In genomic region chr5:87210743-87211142, GRCh38 we compare ENCODE assay signal across 22 cellular contexts. TPM values are rescaled to one million over a fixed set of nuclear protein-coding genes. Genes with fewer than 3 reads are reported as not detected.
DNase-seq lines count a peak whose midpoint lies in the region; ATAC-seq, FAIRE-seq and TF ChIP-seq lines count a peak whose summit lies in the region.
"Had no signal": no experiment of that assay in that cellular context is flagged by ENCODE, and none has a peak within 500 bp of the region (broad histone marks: within the 10 kb centered on the region; RNA-seq: fewer than 3 reads in every experiment).

No MANE protein-coding gene starts in this region.

- dilution Hi-C loops in endothelial cell of umbilical vein (cut with MboI; ENCODE audit: extremely low pct_ligation_motif_present, low sequenced_read_pairs) = no loop called here

- 9 to 46% (median 11%) methylated on average over 2 of the region's 2 CpGs for WGBS in small intestine, 3 donors

- no TSS peak for BruUV-seq in endothelial cell of umbilical vein (replicated peaks; lab: Mats Ljungman, UMichigan)

- no peak for TF ChIP-seq CTCF in endothelial cell of umbilical vein (IDR thresholded peaks at IDR 0.05; ENCODE audit: extremely low read depth in 1 of 2, insufficient read depth in 1 of 2, low read depth in 1 of 2, low read length in 2 of 2)

- H3K9ac ChIP-seq in endothelial cell of umbilical vein (replicated peaks; ENCODE audit: extremely low read depth, insufficient read depth, low read length) = no peak overlapping the region
- H3K9ac ChIP-seq: KMS-11, neural progenitor cell had no signal

- H3K4me1 ChIP-seq in endothelial cell of umbilical vein (ENCODE audit: control insufficient read depth, extremely low read depth, insufficient read depth, low read length) (no peaks in the 10 kb centered on the region), small intestine (ENCODE audit: control insufficient read depth in 2 of 2, insufficient read depth in 1 of 2, low read depth in 1 of 2, low read length in 1 of 2) (no peaks in the 10 kb centered on the region)
- H3K4me1 ChIP-seq: HAP-1, neural progenitor cell had no signal

- no peak for ATAC-seq in GM21360 (IDR thresholded peaks at IDR 0.05; ENCODE audit: unreplicated experiment)
- ATAC-seq: activated CD8-positive, alpha-beta T cell treated with anti-CD3 and anti-CD28 coated beads for 36 hours; activated T-helper 17 cell treated with anti-CD3 and anti-CD28 coated beads, Interleukin-2, amount 50 U/mL, for 72 hours; right cardiac atrium had no signal

- H3K27me3 ChIP-seq in endothelial cell of umbilical vein (ENCODE audit: control insufficient read depth in 2 of 2, insufficient read depth in 2 of 2, low read length in 2 of 2) = no peaks in the 10 kb centered on the region
- no peaks in the 10 kb centered on the region for H3K27me3 ChIP-seq in small intestine (ENCODE audit: control insufficient read depth in 2 of 2, insufficient read depth in 2 of 2, low read length in 2 of 2)
- H3K27me3 ChIP-seq: neural progenitor cell had no signal

- H2AFZ ChIP-seq in endothelial cell of umbilical vein (ENCODE audit: low read depth, low read length) = no peak overlapping the region
- H2AFZ ChIP-seq: neural progenitor cell had no signal

- no peaks in the 10 kb centered on the region for H3K36me3 ChIP-seq in endothelial cell of umbilical vein (ENCODE audit: control insufficient read depth in 2 of 2, extremely low read depth in 1 of 2, insufficient read depth in 2 of 2, low read length in 2 of 2)
- no peaks in the 10 kb centered on the region for H3K36me3 ChIP-seq in small intestine (ENCODE audit: control insufficient read depth in 2 of 2, insufficient read depth in 2 of 2, low read length in 2 of 2)
- H3K36me3 ChIP-seq: HAP-1, neural progenitor cell, thoracic aorta had no signal

- POLR2A ChIA-PET in endothelial cell of umbilical vein (lab: Charles Lee) = no interaction called here

- no peaks in the 10 kb centered on the region for H3K9me1 ChIP-seq in endothelial cell of umbilical vein (replicated peaks; ENCODE audit: control insufficient read depth, extremely low read depth, insufficient read depth, low read length)

- no peak for TF ChIP-seq POLR2A in endothelial cell of umbilical vein (IDR thresholded peaks at IDR 0.05; ENCODE audit: low read depth, low read length)

- H3K4me2 ChIP-seq in endothelial cell of umbilical vein (ENCODE audit: insufficient read depth, low read length) = no peak overlapping the region
- H3K4me2 ChIP-seq: KMS-11, neural progenitor cell had no signal

- H3K4me3 ChIP-seq in endothelial cell of umbilical vein (replicated peaks in 1 of 3; ENCODE audit: insufficient read depth in 1 of 3, low read depth in 1 of 3, low read length in 3 of 3) (no peak overlapping the region), small intestine (ENCODE audit: low read depth in 1 of 2, low read length in 2 of 2) (no peak overlapping the region)
- H3K4me3 ChIP-seq: HAP-1, neural progenitor cell, thoracic aorta had no signal

- intact Hi-C loops in endothelial cell of umbilical vein (cut with micrococcal nuclease) = no loop called here

- no peaks in the 10 kb centered on the region for H3K79me2 ChIP-seq in endothelial cell of umbilical vein (ENCODE audit: control insufficient read depth, insufficient read depth, low read length)

- CTCF ChIA-PET in endothelial cell of umbilical vein (lab: Charles Lee) = interaction anchor here (1.4 kb wide), 1 partner anchor 20 kb away, joined by 4 read pairs; no protein-coding TSS in a partner anchor

- H3K27ac ChIP-seq in endothelial cell of umbilical vein (ENCODE audit: insufficient read depth, low read depth, low read length) (no peak overlapping the region), small intestine (ENCODE audit: low read depth in 1 of 2, low read length in 1 of 2) (no peak overlapping the region)
- H3K27ac ChIP-seq: C4-2B, HL-60, KMS-11, neural progenitor cell, thoracic aorta had no signal

- no peaks in the 10 kb centered on the region for H3K9me3 ChIP-seq in endothelial cell of umbilical vein (replicated peaks; ENCODE audit: control insufficient read depth, insufficient read depth, low read length)
- H3K9me3 ChIP-seq in small intestine (ENCODE audit: control insufficient read depth, low read depth) = no peaks in the 10 kb centered on the region
- H3K9me3 ChIP-seq: HAP-1, thoracic aorta had no signal

- H4K20me1 ChIP-seq in endothelial cell of umbilical vein (replicated peaks; ENCODE audit: control insufficient read depth, extremely low read depth, insufficient read depth, low read length) = no peaks in the 10 kb centered on the region

- no peak for FAIRE-seq in endothelial cell of umbilical vein (lab: Jason Lieb, UNC)
- FAIRE-seq in small intestine (lab: Jason Lieb, UNC) = no peak
- FAIRE-seq: TTC549 had no signal

- DNase-seq in NCI-H748 (lab: John Stamatoyannopoulos, UW; ENCODE audit: unreplicated experiment) (peak; percentile 43), NCI-H748 treated with DMSO at 0.1 percent for 48 hours (lab: John Stamatoyannopoulos, UW) (no peak), NCI-H1048 (lab: John Stamatoyannopoulos, UW) (peak; percentile 17), endothelial cell of umbilical vein (ENCODE audit: low read depth, low spot score) (peak; percentile 15), small intestine (peak; percentile 28)
- no peak for DNase-seq in activated CD8-positive, alpha-beta memory T cell treated with anti-CD3 and anti-CD28 coated beads, Interleukin-2, amount 50 U/mL, for 48 hours
- no peak for DNase-seq in effector CD4-positive, alpha-beta T cell
- DNase-seq: activated CD8-positive, alpha-beta T cell treated with anti-CD3 and anti-CD28 coated beads for 36 hours; immature natural killer cell; mesendoderm; NCI-H1436; right cardiac atrium; stimulated activated CD4-positive, alpha-beta T cell treated with anti-CD3 and anti-CD28 coated beads, Interleukin-1b, Interleukin-23, amount 100 ng/mL, for 48 hours had no signal

TF ChIP-seq in endothelial cell of umbilical vein, 7 proteins besides CTCF, POLR2A, EP300 and RAD21:
- TF ChIP-seq MYC (IDR thresholded peaks at IDR 0.05; ENCODE audit: low read depth, low read length) = no peak
- no peak for TF ChIP-seq JUN (IDR thresholded peaks at IDR 0.05; ENCODE audit: borderline replicate concordance, insufficient read depth, insufficient read length, low read depth)
- no peak for TF ChIP-seq POLR2AphosphoS5 (IDR thresholded peaks at IDR 0.05; ENCODE audit: insufficient read depth, low read depth, low read length)
- TF ChIP-seq, protein P1, sequence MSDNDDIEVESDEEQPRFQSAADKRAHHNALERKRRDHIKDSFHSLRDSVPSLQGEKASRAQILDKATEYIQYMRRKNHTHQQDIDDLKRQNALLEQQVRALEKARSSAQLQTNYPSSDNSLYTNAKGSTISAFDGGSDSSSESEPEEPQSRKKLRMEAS (IDR thresholded peaks at IDR 0.05; ENCODE audit: insufficient read depth, insufficient read length) = no peak
- no peak for TF ChIP-seq EZH2 (IDR thresholded peaks at IDR 0.05; ENCODE audit: borderline replicate concordance, low read depth, low read length, severe bottlenecking)
- TF ChIP-seq GATA2 (IDR thresholded peaks at IDR 0.05; ENCODE audit: insufficient read depth, insufficient read length, low read depth, low read length) = no peak
- no peak for TF ChIP-seq FOS (IDR thresholded peaks at IDR 0.05; ENCODE audit: borderline replicate concordance, insufficient read depth, low read length)

RNA-seq across cellular contexts. Expression of gene RASA1, which starts 56.9 kb away (rescaled TPM):
- 42.0 and 42.7 TPM in 2 replicates for total RNA-seq in endothelial cell of umbilical vein
- polyA plus RNA-seq in endothelial cell of umbilical vein = 18.4 and 23.1 TPM in 2 replicates
- polyA plus RNA-seq in endothelial cell of umbilical vein (2011; cell fraction: cytosol; rRNA removed) = 25.6 and 28.3 TPM in 2 replicates
- polyA plus RNA-seq in endothelial cell of umbilical vein (2011; cell fraction: nucleus; rRNA removed) = 77.8 and 87.3 TPM in 2 replicates
- polyA plus RNA-seq in endothelial cell of umbilical vein (2012) = 36.6 and 43.6 TPM in 2 replicates
- 34.3 and 45.7 TPM in 2 replicates for polyA minus RNA-seq in endothelial cell of umbilical vein
- polyA minus RNA-seq in endothelial cell of umbilical vein (2011; cell fraction: cytosol; rRNA and poly(A)+ RNA removed) = 6.0 TPM
- polyA minus RNA-seq in endothelial cell of umbilical vein (2011; cell fraction: nucleus; rRNA and poly(A)+ RNA removed) = 60.2 and 70.9 TPM in 2 replicates
- polyA plus RNA-seq in small intestine = 10 to 100 TPM in 2 of 3 donors, 1 to 10 TPM in 1; 9.5 to 14.3 (median 13.0) TPM

Comparison
In these comparisons a context has a peak if more than half of its experiments do, and no peak if none do; other contexts are left out.
1. DNase-seq: peak in NCI-H748 (single experiment), NCI-H1048 (single experiment), endothelial cell of umbilical vein (single experiment) and small intestine (single experiment); none in NCI-H748 treated with DMSO at 0.1 percent for 48 hours (single experiment), activated CD8-positive, alpha-beta memory T cell treated with anti-CD3 and anti-CD28 coated beads, Interleukin-2, amount 50 U/mL, for 48 hours (single experiment) and effector CD4-positive, alpha-beta T cell (single experiment).